In genomic region chr6:13355043-13355945, GRCh38 we compare ENCODE assay signal across 8 cellular contexts. TPM values are rescaled to one million over a fixed set of nuclear protein-coding genes. Genes with fewer than 3 reads are reported as not detected.
DNase-seq lines count a peak whose midpoint lies in the region; ATAC-seq and TF ChIP-seq lines count a peak whose summit lies in the region.

No MANE protein-coding gene starts in this region.

- peaks cover 18% of the 10 kb centered on the region for H3K4me1 Mint-ChIP-seq in Caco-2 (ENCODE audit: low read depth, unreplicated experiment)

- H3K27me3 ChIP-seq in Caco-2 (replicated peaks; ENCODE audit: control insufficient read depth, insufficient read depth, low read length): no peaks in the 10 kb centered on the region

- peak overlapping the region in 16 of 21 experiments; percentile 1 to 79 (median 48) for H3K27ac ChIP-seq in skin epidermis

- H3K4me3 Mint-ChIP-seq in Caco-2 (ENCODE audit: unreplicated experiment): no peak overlapping the region

- POLR2A ChIA-PET in Caco-2 (lab: Charles Lee): no interaction called here

- intact Hi-C loops in Caco-2 (cut with micrococcal nuclease; ENCODE audit: unreplicated experiment): no loop called here

- 0 out of 2 replicates have a peak, but pooled peaks cover 6% of the 10 kb centered on the region for H3K9me3 ChIP-seq in Caco-2

- BruUV-seq in Caco-2 (replicated peaks; lab: Mats Ljungman, UMichigan): no TSS peak

- no peaks in the 10 kb centered on the region for H3K9me3 Mint-ChIP-seq in Caco-2 (ENCODE audit: unreplicated experiment)

- DNase-seq in AG08395 (ENCODE audit: low spot score) (peak; percentile 88), UCSD-AML1 (lab: John Stamatoyannopoulos, UW; ENCODE audit: unreplicated experiment) (peak; percentile 37), fibroblast of pulmonary artery (ENCODE audit: low read depth) (peak; percentile 96), NCI-H2081 (lab: John Stamatoyannopoulos, UW) (no peak), Caco-2 (no peak)

- H3K27me3 Mint-ChIP-seq in Caco-2 (ENCODE audit: insufficient read depth, unreplicated experiment): no peaks in the 10 kb centered on the region

- H3K4me1 ChIP-seq in Caco-2: peaks cover 11% of the 10 kb centered on the region

- TF ChIP-seq CTCF in fibroblast of pulmonary artery (IDR thresholded peaks at IDR 0.05; ENCODE audit: low read length, missing control alignments) (no peak), Caco-2 (IDR thresholded peaks at IDR 0.05; ENCODE audit: insufficient read depth in 1 of 2, low read depth in 1 of 2, low read length in 1 of 2, severe bottlenecking in 1 of 2, unreplicated experiment in 1 of 2) (no peak)

- no peaks in the 10 kb centered on the region for H3K36me3 ChIP-seq in Caco-2 (ENCODE audit: control insufficient read depth, insufficient read depth, low read length)

- H3K36me3 Mint-ChIP-seq in Caco-2 (ENCODE audit: insufficient read depth, unreplicated experiment): no peaks in the 10 kb centered on the region

- ATAC-seq in GM18909 (IDR thresholded peaks at IDR 0.05; ENCODE audit: poor library complexity, unreplicated experiment) (peak; percentile 34), HG03442 (IDR thresholded peaks at IDR 0.05; ENCODE audit: unreplicated experiment) (peak; percentile 35)

- CTCF ChIA-PET in Caco-2 (lab: Charles Lee): no interaction called here

- no peak overlapping the region for H3K27ac Mint-ChIP-seq in Caco-2 (ENCODE audit: unreplicated experiment)

- H3K4me3 ChIP-seq in fibroblast of pulmonary artery (replicated peaks; ENCODE audit: low read depth, low read length) (no peak overlapping the region), skin epidermis (no peak overlapping the region), Caco-2 (ENCODE audit: low read depth, low read length) (no peak overlapping the region)

RNA-seq across cellular contexts. Expression of gene TBC1D7, which starts 27.0 kb away (rescaled TPM):
- 132 and 152 TPM in 2 replicates for total RNA-seq in Caco-2 (2022)

Comparison
In these comparisons a context has a peak if more than half of its experiments do, and no peak if none do; other contexts are left out.
1. DNase-seq: peak in AG08395 (single experiment), UCSD-AML1 (single experiment) and fibroblast of pulmonary artery (single experiment); none in NCI-H2081 (0 of 2) and Caco-2 (0 of 2).